In the genomic region with DNA sequence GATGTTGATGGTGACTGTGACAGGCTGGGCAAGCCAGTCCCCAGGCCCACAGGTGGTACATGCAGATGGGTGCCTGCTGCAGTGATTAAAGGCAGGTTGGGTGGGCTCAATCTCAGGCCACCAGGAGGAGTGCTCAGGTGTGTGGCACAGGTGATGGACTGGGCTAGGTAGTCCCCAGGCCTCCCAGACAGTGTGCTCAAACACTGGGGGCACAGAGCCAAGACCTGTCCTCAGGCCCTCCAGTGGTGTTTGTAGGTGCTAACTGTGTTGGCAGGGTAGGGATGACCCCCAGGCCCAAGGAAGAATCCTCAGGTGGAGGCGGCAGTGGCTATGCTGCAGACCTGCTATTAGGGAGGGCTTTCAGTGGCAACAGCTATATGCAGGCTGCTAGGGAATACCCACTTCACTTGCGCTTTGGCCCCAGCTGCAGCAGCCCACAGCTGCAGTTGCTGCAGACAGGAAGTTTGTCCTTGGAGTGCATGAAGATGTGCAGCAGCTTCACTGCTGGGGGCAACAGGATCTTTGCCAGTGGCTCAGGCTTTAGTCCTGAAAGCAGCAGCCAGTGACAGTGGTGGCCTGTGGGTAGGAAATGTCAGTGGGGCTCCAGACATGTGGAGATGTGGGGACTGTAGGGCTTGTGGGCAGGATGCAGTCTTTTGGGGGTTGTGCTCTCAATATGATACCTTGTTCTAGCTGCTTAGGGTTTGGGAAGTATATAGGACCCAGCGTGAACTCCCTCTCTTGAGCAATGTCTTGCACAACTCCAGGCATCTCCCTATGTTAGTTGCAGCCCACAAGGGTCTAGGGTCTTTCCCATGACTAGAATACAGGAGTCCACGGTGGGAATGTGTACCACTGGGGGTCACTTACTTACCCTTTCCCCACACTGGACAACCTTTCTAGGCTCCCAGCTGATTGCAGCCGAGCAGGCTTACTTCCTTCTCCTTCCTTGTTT, we compare ENCODE assay signal across 1 cellular context.
TF ChIP-seq lines count a peak whose summit lies in the region.

No MANE protein-coding gene starts in this region.

TF ChIP-seq in HepG2, 621 proteins besides CTCF, POLR2A, EP300 and RAD21 (continued from another document):
- TF ChIP-seq, protein P1, sequence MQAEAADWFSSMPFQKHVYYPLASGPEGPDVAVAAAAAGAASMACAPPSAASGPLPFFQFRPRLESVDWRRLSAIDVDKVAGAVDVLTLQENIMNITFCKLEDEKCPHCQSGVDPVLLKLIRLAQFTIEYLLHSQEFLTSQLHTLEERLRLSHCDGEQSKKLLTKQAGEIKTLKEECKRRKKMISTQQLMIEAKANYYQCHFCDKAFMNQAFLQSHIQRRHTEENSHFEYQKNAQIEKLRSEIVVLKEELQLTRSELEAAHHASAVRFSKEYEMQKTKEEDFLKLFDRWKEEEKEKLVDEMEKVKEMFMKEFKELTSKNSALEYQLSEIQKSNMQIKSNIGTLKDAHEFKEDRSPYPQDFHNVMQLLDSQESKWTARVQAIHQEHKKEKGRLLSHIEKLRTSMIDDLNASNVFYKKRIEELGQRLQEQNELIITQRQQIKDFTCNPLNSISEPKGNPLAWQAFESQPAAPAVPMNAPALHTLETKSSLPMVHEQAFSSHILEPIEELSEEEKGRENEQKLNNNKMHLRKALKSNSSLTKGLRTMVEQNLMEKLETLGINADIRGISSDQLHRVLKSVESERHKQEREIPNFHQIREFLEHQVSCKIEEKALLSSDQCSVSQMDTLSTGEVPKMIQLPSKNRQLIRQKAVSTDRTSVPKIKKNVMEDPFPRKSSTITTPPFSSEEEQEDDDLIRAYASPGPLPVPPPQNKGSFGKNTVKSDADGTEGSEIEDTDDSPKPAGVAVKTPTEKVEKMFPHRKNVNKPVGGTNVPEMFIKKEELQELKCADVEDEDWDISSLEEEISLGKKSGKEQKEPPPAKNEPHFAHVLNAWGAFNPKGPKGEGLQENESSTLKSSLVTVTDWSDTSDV (CRISPR knock-in tag; IDR thresholded peaks at IDR 0.05), result 0 out of 2 replicates have a peak, but pooled peaks have one; percentile 15
- TF ChIP-seq ZNF224 (CRISPR knock-in tag; IDR thresholded peaks at IDR 0.05) (no peak), SP2 (CRISPR knock-in tag; IDR thresholded peaks at IDR 0.05) (no peak), CEBPB (IDR thresholded peaks at IDR 0.05; ENCODE audit: borderline replicate concordance, low read depth, low read length) (peak; percentile 43), RBM22 (optimal IDR thresholded peaks at IDR 0.05; ENCODE audit: low read length) (peak; percentile 48)
